Comparison of ENCODE assay signal across 9 cellular contexts in the genomic region with DNA sequence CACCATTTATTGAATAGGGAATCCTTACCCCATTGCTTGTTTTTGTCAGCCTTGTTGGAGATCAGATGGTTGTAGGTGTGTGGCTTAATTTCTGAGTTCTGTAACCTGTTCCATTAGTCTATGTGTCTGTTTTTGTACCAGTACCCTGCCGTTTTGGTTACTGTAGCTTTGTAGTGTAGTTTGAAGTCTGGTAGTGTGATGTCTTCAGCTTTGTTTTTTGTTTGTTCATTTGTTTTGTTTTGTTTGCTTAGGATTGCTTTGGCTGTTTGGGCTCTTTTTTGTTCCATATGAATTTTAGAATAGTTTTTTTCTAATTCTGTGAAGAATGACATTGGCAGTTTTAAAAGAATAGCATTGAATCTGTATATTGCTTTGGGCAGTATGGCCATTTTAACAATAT. TPM values are rescaled to one million over a fixed set of nuclear protein-coding genes. Genes with fewer than 3 reads are reported as not detected.
"Had no signal": no experiment of that assay in that cellular context is flagged by ENCODE, and none has a peak within 500 bp of the region (broad histone marks: within the 10 kb centered on the region; RNA-seq: fewer than 3 reads in every experiment).

No MANE protein-coding gene starts in this region.

- DNase-seq: GDM1, GF-D8 had no signal

- H3K4me3 ChIP-seq: GM12878 had no signal

- FAIRE-seq: G401.6, GM12878, GM12891, GM12892, GM18507, GM19239 had no signal

- ATAC-seq: GM12878 had no signal

RNA-seq across cellular contexts. Expression of a gene that starts 12.7 kb away (rescaled TPM):
- total RNA-seq: G401, GM12878 had no signal
- polyA plus RNA-seq: GM12878 had no signal

RNA-seq across cellular contexts. Expression of a gene that starts 34.5 kb away (rescaled TPM):
- total RNA-seq: G401, GM12878 had no signal
- polyA plus RNA-seq: GM12878 had no signal
